10 cellular contexts compared by ENCODE assay signal in the genomic region with DNA sequence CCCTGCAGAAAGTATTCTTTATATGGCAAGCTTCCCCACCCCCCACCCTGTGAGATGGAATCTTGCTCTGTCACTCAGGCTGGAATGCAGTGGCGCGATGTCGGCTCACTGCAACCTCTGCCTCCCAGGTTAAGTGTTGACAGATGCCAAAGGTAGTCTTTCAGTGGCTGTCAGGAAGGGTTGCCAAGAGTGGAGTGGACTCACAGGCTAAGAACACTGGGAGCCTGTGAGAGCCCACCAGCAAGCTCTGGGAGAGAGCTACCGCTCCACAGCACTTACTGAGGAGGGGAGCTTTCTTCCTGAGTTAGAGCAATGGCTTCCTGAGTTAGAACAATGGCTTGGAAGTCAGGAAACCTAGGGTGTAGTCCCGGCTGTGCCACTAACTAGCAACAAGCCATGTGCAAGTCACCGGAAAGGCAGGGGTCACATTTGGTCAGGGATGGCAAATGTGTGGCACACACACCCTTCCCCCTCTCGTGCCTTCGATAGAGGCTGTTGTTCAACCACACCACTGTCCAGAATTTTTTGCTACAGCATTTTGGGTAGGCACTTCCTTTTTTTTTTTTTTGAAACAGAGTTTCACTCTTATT. TPM values are rescaled to one million over a fixed set of nuclear protein-coding genes. Genes with fewer than 3 reads are reported as not detected.
A peak's percentile ranks its signal among the peaks of the same experiment; 100 is the strongest.
DNase-seq lines count a peak whose midpoint lies in the region; ATAC-seq, FAIRE-seq and TF ChIP-seq lines count a peak whose summit lies in the region.
"Had no signal": no experiment of that assay in that cellular context is flagged by ENCODE, and none has a peak within 500 bp of the region (broad histone marks: within the 10 kb centered on the region; RNA-seq: fewer than 3 reads in every experiment).

No MANE protein-coding gene starts in this region.

- no peaks in the 10 kb centered on the region for H3K27me3 ChIP-seq in HL-60 (ENCODE audit: insufficient read depth, poor library complexity, severe bottlenecking)
- H3K27me3 ChIP-seq in body of pancreas, result no peaks in the 10 kb centered on the region
- no peaks in the 10 kb centered on the region for H3K27me3 ChIP-seq in liver (ENCODE audit: control insufficient read depth in 4 of 4, insufficient read depth in 4 of 4, low read length in 3 of 4)
- H3K27me3 ChIP-seq in small intestine (ENCODE audit: control insufficient read depth in 2 of 2, insufficient read depth in 2 of 2, low read length in 2 of 2), result no peaks in the 10 kb centered on the region

- DNase-seq in HL-60 (ENCODE audit: low read depth in 1 of 2, low spot score in 1 of 2) (peak; percentile 85 to 87), body of pancreas (peak in 3 of 4 donors; percentile 37 to 67 (median 54)), small intestine (peak; percentile 64), NCI-H1105 (lab: John Stamatoyannopoulos, UW) (no peak), NCI-H1436 treated with DMSO at 0.1 percent for 48 hours (lab: John Stamatoyannopoulos, UW) (no peak), NCI-H69 (lab: John Stamatoyannopoulos, UW) (no peak), NCI-H345 (lab: John Stamatoyannopoulos, UW) (no peak)
- DNase-seq: DND-41; naive thymus-derived CD8-positive, alpha-beta T cell had no signal

- H3K27ac ChIP-seq in HL-60 (replicated peaks) (peak overlapping the region; percentile 90), body of pancreas (peak overlapping the region in 3 of 4 donors; percentile 72 to 81 (median 80)), liver (ENCODE audit: low read depth in 1 of 2, low read length in 2 of 2) (no peak overlapping the region), small intestine (ENCODE audit: low read depth in 1 of 2, low read length in 1 of 2) (peak overlapping the region in 1 of 2 donors; percentile 55)

- H3K36me3 ChIP-seq in body of pancreas (replicated peaks in 1 of 2; ENCODE audit: insufficient read depth in 1 of 2, low read depth in 2 of 2) (no peaks in the 10 kb centered on the region), liver (ENCODE audit: control insufficient read depth in 4 of 4, insufficient read depth in 3 of 4, low read depth in 1 of 4, low read length in 3 of 4) (no peaks in the 10 kb centered on the region), small intestine (ENCODE audit: control insufficient read depth in 2 of 2, insufficient read depth in 2 of 2, low read length in 2 of 2) (no peaks in the 10 kb centered on the region)

- intact Hi-C loops in body of pancreas (cut with DNase I), result no loop called here

- TF ChIP-seq CTCF in HL-60 (IDR thresholded peaks at IDR 0.05; ENCODE audit: insufficient read depth, low read length) (no peak), body of pancreas (IDR thresholded peaks at IDR 0.05) (no peak), liver (IDR thresholded peaks at IDR 0.05; ENCODE audit: low read depth, low read length, missing input control) (no peak)

- H3K4me3 ChIP-seq in HL-60 (replicated peaks; ENCODE audit: insufficient read depth, low read length) (no peak overlapping the region), body of pancreas (no peak overlapping the region), liver (ENCODE audit: low read depth in 1 of 3, low read length in 3 of 3) (no peak overlapping the region), small intestine (ENCODE audit: low read depth in 1 of 2, low read length in 2 of 2) (no peak overlapping the region)

- TF ChIP-seq POLR2A in body of pancreas (IDR thresholded peaks at IDR 0.05), result peak in 1 of 3 donors; percentile 22

- no peak overlapping the region for H3K9ac ChIP-seq in liver (ENCODE audit: low read depth in 1 of 2, low read length in 2 of 2)

- H3K9me3 ChIP-seq in body of pancreas, result no peaks in the 10 kb centered on the region
- H3K9me3 ChIP-seq in liver (ENCODE audit: control insufficient read depth in 4 of 4, low read length in 3 of 4), result no peaks in the 10 kb centered on the region
- H3K9me3 ChIP-seq in small intestine (ENCODE audit: control insufficient read depth, low read depth), result no peaks in the 10 kb centered on the region

- ATAC-seq in body of pancreas, result peak; percentile 20
- ATAC-seq: naive thymus-derived CD8-positive, alpha-beta T cell had no signal

- no peak for TF ChIP-seq RAD21 in liver (IDR thresholded peaks at IDR 0.05)

- no peak for FAIRE-seq in small intestine (lab: Jason Lieb, UNC)

- 15% methylated on average over 7 to 8 of the region's 8 CpGs for WGBS in body of pancreas, 2 donors
- WGBS in liver, result 35% methylated on average over 8 of the region's 8 CpGs
- WGBS in small intestine, 3 donors, result 45 to 52% (median 47%) methylated on average over 8 of the region's 8 CpGs

- H3K4me1 ChIP-seq in body of pancreas, result peaks cover 47% of the 10 kb centered on the region
- peaks cover 0 to under 1% (median 0%) of the 10 kb centered on the region in 4 donors for H3K4me1 ChIP-seq in liver (ENCODE audit: control insufficient read depth in 4 of 4, insufficient read depth in 4 of 4, low read length in 3 of 4)
- peaks cover 0 to 4% of the 10 kb centered on the region in 2 donors for H3K4me1 ChIP-seq in small intestine (ENCODE audit: control insufficient read depth in 2 of 2, insufficient read depth in 1 of 2, low read depth in 1 of 2, low read length in 1 of 2)

TF ChIP-seq in liver, 16 proteins besides CTCF, POLR2A, EP300 and RAD21:
- TF ChIP-seq NR2F2 (IDR thresholded peaks at IDR 0.05) (peak; percentile 60), SP1 (IDR thresholded peaks at IDR 0.05) (peak; percentile 25), YY1 (IDR thresholded peaks at IDR 0.05) (no peak)
- TF ChIP-seq, protein P1, sequence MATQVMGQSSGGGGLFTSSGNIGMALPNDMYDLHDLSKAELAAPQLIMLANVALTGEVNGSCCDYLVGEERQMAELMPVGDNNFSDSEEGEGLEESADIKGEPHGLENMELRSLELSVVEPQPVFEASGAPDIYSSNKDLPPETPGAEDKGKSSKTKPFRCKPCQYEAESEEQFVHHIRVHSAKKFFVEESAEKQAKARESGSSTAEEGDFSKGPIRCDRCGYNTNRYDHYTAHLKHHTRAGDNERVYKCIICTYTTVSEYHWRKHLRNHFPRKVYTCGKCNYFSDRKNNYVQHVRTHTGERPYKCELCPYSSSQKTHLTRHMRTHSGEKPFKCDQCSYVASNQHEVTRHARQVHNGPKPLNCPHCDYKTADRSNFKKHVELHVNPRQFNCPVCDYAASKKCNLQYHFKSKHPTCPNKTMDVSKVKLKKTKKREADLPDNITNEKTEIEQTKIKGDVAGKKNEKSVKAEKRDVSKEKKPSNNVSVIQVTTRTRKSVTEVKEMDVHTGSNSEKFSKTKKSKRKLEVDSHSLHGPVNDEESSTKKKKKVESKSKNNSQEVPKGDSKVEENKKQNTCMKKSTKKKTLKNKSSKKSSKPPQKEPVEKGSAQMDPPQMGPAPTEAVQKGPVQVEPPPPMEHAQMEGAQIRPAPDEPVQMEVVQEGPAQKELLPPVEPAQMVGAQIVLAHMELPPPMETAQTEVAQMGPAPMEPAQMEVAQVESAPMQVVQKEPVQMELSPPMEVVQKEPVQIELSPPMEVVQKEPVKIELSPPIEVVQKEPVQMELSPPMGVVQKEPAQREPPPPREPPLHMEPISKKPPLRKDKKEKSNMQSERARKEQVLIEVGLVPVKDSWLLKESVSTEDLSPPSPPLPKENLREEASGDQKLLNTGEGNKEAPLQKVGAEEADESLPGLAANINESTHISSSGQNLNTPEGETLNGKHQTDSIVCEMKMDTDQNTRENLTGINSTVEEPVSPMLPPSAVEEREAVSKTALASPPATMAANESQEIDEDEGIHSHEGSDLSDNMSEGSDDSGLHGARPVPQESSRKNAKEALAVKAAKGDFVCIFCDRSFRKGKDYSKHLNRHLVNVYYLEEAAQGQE (IDR thresholded peaks at IDR 0.05), result no peak
- TF ChIP-seq, protein P2, sequence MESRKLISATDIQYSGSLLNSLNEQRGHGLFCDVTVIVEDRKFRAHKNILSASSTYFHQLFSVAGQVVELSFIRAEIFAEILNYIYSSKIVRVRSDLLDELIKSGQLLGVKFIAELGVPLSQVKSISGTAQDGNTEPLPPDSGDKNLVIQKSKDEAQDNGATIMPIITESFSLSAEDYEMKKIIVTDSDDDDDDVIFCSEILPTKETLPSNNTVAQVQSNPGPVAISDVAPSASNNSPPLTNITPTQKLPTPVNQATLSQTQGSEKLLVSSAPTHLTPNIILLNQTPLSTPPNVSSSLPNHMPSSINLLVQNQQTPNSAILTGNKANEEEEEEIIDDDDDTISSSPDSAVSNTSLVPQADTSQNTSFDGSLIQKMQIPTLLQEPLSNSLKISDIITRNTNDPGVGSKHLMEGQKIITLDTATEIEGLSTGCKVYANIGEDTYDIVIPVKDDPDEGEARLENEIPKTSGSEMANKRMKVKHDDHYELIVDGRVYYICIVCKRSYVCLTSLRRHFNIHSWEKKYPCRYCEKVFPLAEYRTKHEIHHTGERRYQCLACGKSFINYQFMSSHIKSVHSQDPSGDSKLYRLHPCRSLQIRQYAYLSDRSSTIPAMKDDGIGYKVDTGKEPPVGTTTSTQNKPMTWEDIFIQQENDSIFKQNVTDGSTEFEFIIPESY (IDR thresholded peaks at IDR 0.05), result no peak

RNA-seq across cellular contexts. Expression of a gene that starts 2.6 kb away (rescaled TPM):
- total RNA-seq in body of pancreas, result 100 to 1,000 TPM; 316 to 772 TPM
- 10 to 100 TPM in 1 of 2 donors, 1 to 10 TPM in 1; 5.8 to 11.7 TPM for total RNA-seq in liver
- polyA plus RNA-seq in liver, result 10 to 100 TPM; 32.6 to 37.9 TPM
- polyA plus RNA-seq in small intestine, result 100 to 1,000 TPM in 1 of 3 donors, 10 to 100 TPM in 2; 51.3 to 229 (median 87.9) TPM
- polyA plus RNA-seq: naive thymus-derived CD8-positive, alpha-beta T cell had no signal

RNA-seq across cellular contexts. Expression of a gene that starts 19.0 kb away (rescaled TPM):
- total RNA-seq in body of pancreas (1 to 10 TPM in 1 of 2 donors, not detected in 1; 9.6 TPM), liver (1 to 10 TPM; 3.9 to 4.6 TPM)
- polyA plus RNA-seq in liver (1 to 10 TPM; 3.2 to 7.0 TPM), small intestine (10 to 100 TPM in 1 of 3 donors, 1 to 10 TPM in 2; 3.1 to 10.8 (median 9.9) TPM)

RNA-seq across cellular contexts. Expression of a gene that starts 31.8 kb away (rescaled TPM):
- total RNA-seq in body of pancreas (not detected), liver (not detected)
- polyA plus RNA-seq in liver (not detected), small intestine (not detected)
- total RNA-seq: naive thymus-derived CD8-positive, alpha-beta T cell had no signal
- polyA plus RNA-seq: naive thymus-derived CD8-positive, alpha-beta T cell had no signal

RNA-seq across cellular contexts. Expression of a gene that starts 54.4 kb away (rescaled TPM):
- total RNA-seq in body of pancreas (not detected), liver (not detected)
- polyA plus RNA-seq in liver (not detected), small intestine (not detected)
- total RNA-seq: naive thymus-derived CD8-positive, alpha-beta T cell had no signal
- polyA plus RNA-seq: naive thymus-derived CD8-positive, alpha-beta T cell had no signal

Comparison
In these comparisons a context has a peak if more than half of its experiments do, and no peak if none do; other contexts are left out.
1. DNase-seq: peak in HL-60 (2 of 2), body of pancreas (3 of 4) and small intestine (single experiment); none in NCI-H1105 (single experiment), NCI-H1436 treated with DMSO at 0.1 percent for 48 hours (single experiment), NCI-H69 (single experiment) and NCI-H345 (single experiment).
2. H3K27ac ChIP-seq: peak in HL-60 (single experiment) and body of pancreas (3 of 4); none in liver (0 of 2).
3. RNA of a gene that starts 2.6 kb away (total RNA-seq): 316 to 772 TPM in body of pancreas; 5.8 to 11.7 TPM in liver; every median in the first group is over 10 times any median in the second.